Comparison of ENCODE assay signal across 8 cellular contexts in genomic region chr16:27202923-27203428, GRCh38. TPM values are rescaled to one million over a fixed set of nuclear protein-coding genes. Genes with fewer than 3 reads are reported as not detected.
A peak's percentile ranks its signal among the peaks of the same experiment; 100 is the strongest.
DNase-seq lines count a peak whose midpoint lies in the region; ATAC-seq and TF ChIP-seq lines count a peak whose summit lies in the region.

No MANE protein-coding gene starts in this region.

- peaks cover 6% of the 10 kb centered on the region for H3K4me1 Mint-ChIP-seq in mesothelial cell of epicardium

- H3K9me3 ChIP-seq in heart right ventricle (no peaks in the 10 kb centered on the region), mammary epithelial cell (replicated peaks; ENCODE audit: insufficient read depth, low read length) (no peaks in the 10 kb centered on the region), vagina (no peaks in the 10 kb centered on the region)

- H3K27me3 ChIP-seq in heart right ventricle (peaks cover 0 to 4% (median 0%) of the 10 kb centered on the region in 7 donors), mammary epithelial cell (ENCODE audit: insufficient read depth, low read length) (no peaks in the 10 kb centered on the region), vagina (no peaks in the 10 kb centered on the region)

- peak overlapping the region; percentile 98 for H2AFZ ChIP-seq in mammary epithelial cell (ENCODE audit: low read depth, low read length)

- 40 to 43% methylated on average over 11 of the region's 11 CpGs for WGBS in heart right ventricle, 2 donors
- WGBS in mammary epithelial cell (ENCODE audit: low coverage, missing lambda C conversion rate), result 41% methylated on average over 11 of the region's 11 CpGs

- BruUV-seq in mammary epithelial cell (replicated peaks; lab: Mats Ljungman, UMichigan), result TSS peak; percentile 66

- H3K36me3 ChIP-seq in heart right ventricle (no peaks in the 10 kb centered on the region), mammary epithelial cell (ENCODE audit: insufficient read depth, low read length) (no peaks in the 10 kb centered on the region), vagina (no peaks in the 10 kb centered on the region)

- H3K4me1 ChIP-seq in heart right ventricle (peaks cover 0 to 36% (median 14%) of the 10 kb centered on the region in 9 donors), mammary epithelial cell (ENCODE audit: insufficient read depth, low read length) (peaks cover 16% of the 10 kb centered on the region), vagina (peaks cover 18% of the 10 kb centered on the region)

- peaks cover 14% of the 10 kb centered on the region for H3K79me2 ChIP-seq in mammary epithelial cell (ENCODE audit: insufficient read depth, low read length)

- CTCF ChIA-PET in mammary epithelial cell (lab: Charles Lee; ENCODE audit: low non-redundant PET), result interaction anchor here (0.7 kb wide), 1 partner anchor 23 kb away, joined by 3 read pairs; no protein-coding TSS in a partner anchor

- H3K27ac Mint-ChIP-seq in mesothelial cell of epicardium, result peak overlapping the region; percentile 99

- H3K9ac ChIP-seq in mammary epithelial cell (ENCODE audit: insufficient read depth, low read length), result peak overlapping the region; percentile 91

- no peaks in the 10 kb centered on the region for H3K36me3 Mint-ChIP-seq in mesothelial cell of epicardium

- peak overlapping the region; percentile 36 to 92 (median 68) for H3K4me3 ChIP-seq in heart right ventricle
- peak overlapping the region; percentile 59 to 89 (median 87) for H3K4me3 ChIP-seq in mammary epithelial cell (replicated peaks in 1 of 3; ENCODE audit: insufficient read depth in 1 of 3, low read depth in 2 of 3, low read length in 3 of 3)
- peak overlapping the region; percentile 63 to 79 for H3K4me3 ChIP-seq in vagina

- no peak for TF ChIP-seq POLR2A in vagina (IDR thresholded peaks at IDR 0.05)

- in situ Hi-C loops in mammary epithelial cell (cut with MboI; ENCODE audit: low sequenced_read_pairs in 2 of 2), result no loop called here

- DNase-seq in heart right ventricle, result no peak
- no peak for DNase-seq in cardiac septum (ENCODE audit: low spot score)
- DNase-seq in mammary epithelial cell, result no peak
- no peak for DNase-seq in mesothelial cell of epicardium (ENCODE audit: low spot score in 2 of 2, unreplicated experiment in 2 of 2)
- no peak for DNase-seq in vagina (ENCODE audit: extremely low spot score in 2 of 2)
- DNase-seq in NCI-H2171 (lab: John Stamatoyannopoulos, UW), result no peak

- no peaks in the 10 kb centered on the region for H4K20me1 ChIP-seq in mammary epithelial cell (ENCODE audit: insufficient read depth, low read length)

- H3K4me2 ChIP-seq in mammary epithelial cell (ENCODE audit: insufficient read depth, low read depth, low read length), result peak overlapping the region; percentile 78

- intact Hi-C loops in heart right ventricle (cut with DNase I) (no loop called here), cardiac septum (cut with DNase I) (no loop called here), mammary epithelial cell (cut with micrococcal nuclease) (loop anchor here (2.0 kb wide), 1 partner anchor 48 kb away; no protein-coding TSS in a partner anchor), vagina (cut with DNase I) (no loop called here)

- H3K27ac ChIP-seq in heart right ventricle (peak overlapping the region; percentile 85 to 99 (median 96)), mammary epithelial cell (ENCODE audit: insufficient read depth, low read depth, low read length) (peak overlapping the region; percentile 88), vagina (peak overlapping the region; percentile 93)

- no peaks in the 10 kb centered on the region for H3K9me3 Mint-ChIP-seq in mesothelial cell of epicardium

- no peak for TF ChIP-seq CTCF in heart right ventricle (IDR thresholded peaks at IDR 0.05)
- TF ChIP-seq CTCF in mammary epithelial cell (conservative IDR thresholded peaks at IDR 0.05 in 1 of 2, IDR thresholded peaks at IDR 0.05 in 1 of 2; ENCODE audit: extremely low read depth in 1 of 2, insufficient read depth in 1 of 2, low read depth in 1 of 2, low read length in 2 of 2), result no peak
- TF ChIP-seq CTCF in mesothelial cell of epicardium (IDR thresholded peaks at IDR 0.05; ENCODE audit: unreplicated experiment), result no peak
- TF ChIP-seq CTCF in vagina (IDR thresholded peaks at IDR 0.05), result no peak

- peak overlapping the region; percentile 99 for H3K4me3 Mint-ChIP-seq in mesothelial cell of epicardium

- ATAC-seq in heart right ventricle (no peak), HG02588 (IDR thresholded peaks at IDR 0.05; ENCODE audit: unreplicated experiment) (no peak), GM19328 (IDR thresholded peaks at IDR 0.05; ENCODE audit: unreplicated experiment) (no peak)

- dilution Hi-C loops in mammary epithelial cell (cut with HindIII; ENCODE audit: low sequenced_read_pairs), result no loop called here

- no peaks in the 10 kb centered on the region for H3K27me3 Mint-ChIP-seq in mesothelial cell of epicardium (ENCODE audit: low read depth)

RNA-seq across cellular contexts. Expression of gene KDM8, which starts 0.3 kb away (rescaled TPM):
- 1 to 10 TPM; 2.6 to 4.5 (median 3.3) TPM for total RNA-seq in heart right ventricle
- 1 to 10 TPM; 1.5 to 5.8 TPM for polyA plus RNA-seq in heart right ventricle
- 3.0 TPM for total RNA-seq in cardiac septum
- total RNA-seq in mammary epithelial cell, result 1 to 10 TPM; 2.8 to 4.0 TPM
- polyA plus RNA-seq in mammary epithelial cell, result 2.3 TPM
- 1.6 TPM for polyA minus RNA-seq in mammary epithelial cell
- total RNA-seq in mesothelial cell of epicardium, result 8.5 to 11.8 TPM (median 9.2 TPM) in 3 replicates
- total RNA-seq in vagina, result 1.5 TPM
